1 cellular context compared by ENCODE assay signal in genomic region chr22:37679670-37680069, GRCh38.
TF ChIP-seq lines count a peak whose summit lies in the region.

No MANE protein-coding gene starts in this region.

TF ChIP-seq in IMR-90, 13 proteins besides CTCF, POLR2A, EP300 and RAD21:
- TF ChIP-seq RFX5 (IDR thresholded peaks at IDR 0.05; ENCODE audit: low read depth, low read length), result no peak
